Comparison of ENCODE assay signal across 1 cellular context in the genomic region with DNA sequence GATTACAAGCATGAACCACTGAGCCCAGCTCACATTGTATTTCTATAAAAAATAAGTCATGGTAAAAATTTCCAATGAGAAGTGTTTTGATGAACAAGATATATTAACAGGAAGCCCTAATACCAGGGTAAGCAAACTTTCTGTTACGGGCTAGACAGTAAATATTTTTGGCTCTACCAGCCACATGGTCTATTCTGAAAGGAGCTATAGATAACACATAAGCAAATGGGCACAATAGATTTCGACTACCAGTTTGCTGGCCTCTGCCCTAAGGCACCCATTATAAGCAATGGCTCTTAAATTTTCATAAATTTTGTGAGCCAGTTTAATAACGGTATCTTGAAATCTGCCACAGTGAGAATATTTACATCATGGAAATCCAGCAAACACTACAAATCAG.
TF ChIP-seq lines count a peak whose summit lies in the region.

No MANE protein-coding gene starts in this region.

TF ChIP-seq in endothelial cell of umbilical vein, 7 proteins besides CTCF, POLR2A, EP300 and RAD21:
- TF ChIP-seq EZH2 (IDR thresholded peaks at IDR 0.05; ENCODE audit: borderline replicate concordance, low read depth, low read length, severe bottlenecking) (no peak), MYC (IDR thresholded peaks at IDR 0.05; ENCODE audit: low read depth, low read length) (no peak), FOS (IDR thresholded peaks at IDR 0.05; ENCODE audit: borderline replicate concordance, insufficient read depth, low read length) (no peak), POLR2AphosphoS5 (IDR thresholded peaks at IDR 0.05; ENCODE audit: insufficient read depth, low read depth, low read length) (no peak), JUN (IDR thresholded peaks at IDR 0.05; ENCODE audit: borderline replicate concordance, insufficient read depth, insufficient read length, low read depth) (no peak), GATA2 (IDR thresholded peaks at IDR 0.05; ENCODE audit: insufficient read depth, insufficient read length, low read depth, low read length) (no peak)
- TF ChIP-seq, protein P1, sequence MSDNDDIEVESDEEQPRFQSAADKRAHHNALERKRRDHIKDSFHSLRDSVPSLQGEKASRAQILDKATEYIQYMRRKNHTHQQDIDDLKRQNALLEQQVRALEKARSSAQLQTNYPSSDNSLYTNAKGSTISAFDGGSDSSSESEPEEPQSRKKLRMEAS (IDR thresholded peaks at IDR 0.05; ENCODE audit: insufficient read depth, insufficient read length), result no peak
